Comparison of ENCODE assay signal across 23 cellular contexts in genomic region chr7:128922496-128923410, GRCh38. TPM values are rescaled to one million over a fixed set of nuclear protein-coding genes. Genes with fewer than 3 reads are reported as not detected.
DNase-seq lines count a peak whose midpoint lies in the region; ATAC-seq and TF ChIP-seq lines count a peak whose summit lies in the region.
"Had no signal": no experiment of that assay in that cellular context is flagged by ENCODE, and none has a peak within 500 bp of the region (broad histone marks: within the 10 kb centered on the region; RNA-seq: fewer than 3 reads in every experiment).

No MANE protein-coding gene starts in this region.

- TF ChIP-seq POLR2A in spleen (IDR thresholded peaks at IDR 0.05) = no peak

- H3K27ac ChIP-seq in spleen (no peak overlapping the region), caudate nucleus (ENCODE audit: low read depth, low read length) (no peak overlapping the region)
- H3K27ac ChIP-seq: gastrocnemius medialis, parathyroid adenoma, right lobe of liver, stomach, tibial nerve, WERI-Rb-1 had no signal

- no peaks in the 10 kb centered on the region for H3K36me3 ChIP-seq in spleen
- H3K36me3 ChIP-seq: gastrocnemius medialis, right lobe of liver, stomach, tibial nerve, WERI-Rb-1 had no signal

- CTCF ChIA-PET in activated CD8-positive, alpha-beta memory T cell treated with anti-CD3 and anti-CD28 coated beads, Interleukin-2, amount 10 ng/mL, durations not matched to agents 7 days and 5 days (lab: Charles Lee) = interaction anchor here (0.8 kb wide), 1 partner anchor 17 kb away, joined by 3 read pairs; no protein-coding TSS in a partner anchor

- WGBS in spleen, 5 donors = 87 to 94% (median 91%) methylated on average over 16 of the region's 16 CpGs

- H3K27ac Mint-ChIP-seq in activated CD8-positive, alpha-beta memory T cell treated with anti-CD3 and anti-CD28 coated beads, Interleukin-2, amount 10 ng/mL, durations not matched to agents 7 days and 5 days = no peak overlapping the region
- no peak overlapping the region for H3K27ac Mint-ChIP-seq in CD14-positive monocyte
- H3K27ac Mint-ChIP-seq: activated CD4-positive, alpha-beta T cell treated with anti-CD3 and anti-CD28 coated beads, Interleukin-2, amount 10 ng/mL, durations not matched to agents 24 days and 14 days; nephron progenitor cell had no signal

- no peaks in the 10 kb centered on the region for H3K4me1 Mint-ChIP-seq in activated CD8-positive, alpha-beta memory T cell treated with anti-CD3 and anti-CD28 coated beads, Interleukin-2, amount 10 ng/mL, durations not matched to agents 7 days and 5 days
- peaks cover 35% of the 10 kb centered on the region for H3K4me1 Mint-ChIP-seq in CD14-positive monocyte
- H3K4me1 Mint-ChIP-seq: activated CD4-positive, alpha-beta T cell treated with anti-CD3 and anti-CD28 coated beads, Interleukin-2, amount 10 ng/mL, durations not matched to agents 24 days and 14 days had no signal

- intact Hi-C loops in CD14-positive monocyte (cut with micrococcal nuclease) (no loop called here), spleen (cut with DNase I; ENCODE audit: low total_unique reads) (no loop called here)

- DNase-seq in activated CD8-positive, alpha-beta memory T cell treated with anti-CD3 and anti-CD28 coated beads, Interleukin-2, amount 10 ng/mL, durations not matched to agents 7 days and 5 days = peak; percentile 21
- no peak for DNase-seq in activated CD8-positive, alpha-beta memory T cell treated with anti-CD3 and anti-CD28 coated beads for 24 hours
- DNase-seq in CD14-positive monocyte (ENCODE audit: low spot score) (peak; percentile 29), ecto neural progenitor cell (ENCODE audit: low spot score) (peak; percentile 41), spleen (peak; percentile 48), SHP77 treated with DMSO at 0.1 percent for 48 hours (lab: John Stamatoyannopoulos, UW) (no peak), caudate nucleus (lab: John Stamatoyannopoulos, UW) (no peak), amniotic stem cell (lab: John Stamatoyannopoulos, UW) (no peak)
- DNase-seq: activated CD4-positive, alpha-beta T cell treated with anti-CD3 and anti-CD28 coated beads, Interleukin-2, amount 10 ng/mL, durations not matched to agents 24 days and 14 days; DMS79 treated with DMSO at 0.1 percent for 48 hours; hypothalamus; Karpas-422; NCI-H1694; NCI-H2171 treated with DMSO at 0.1 percent for 48 hours; nephron progenitor cell; stimulated activated CD4-positive, alpha-beta T cell treated with anti-CD3 and anti-CD28 coated beads, Interleukin-15, amount 100 ng/mL, for 24 hours; stomach; WERI-Rb-1 had no signal

- H3K9me3 Mint-ChIP-seq in activated CD8-positive, alpha-beta memory T cell treated with anti-CD3 and anti-CD28 coated beads, Interleukin-2, amount 10 ng/mL, durations not matched to agents 7 days and 5 days (ENCODE audit: low read depth) = no peaks in the 10 kb centered on the region
- H3K9me3 Mint-ChIP-seq in CD14-positive monocyte = peaks cover 0 to 3% (median 0%) of the 10 kb centered on the region in 7 donors
- H3K9me3 Mint-ChIP-seq: activated CD4-positive, alpha-beta T cell treated with anti-CD3 and anti-CD28 coated beads, Interleukin-2, amount 10 ng/mL, durations not matched to agents 24 days and 14 days; nephron progenitor cell had no signal

- no peak overlapping the region for H3K4me3 Mint-ChIP-seq in activated CD8-positive, alpha-beta memory T cell treated with anti-CD3 and anti-CD28 coated beads, Interleukin-2, amount 10 ng/mL, durations not matched to agents 7 days and 5 days
- no peak overlapping the region for H3K4me3 Mint-ChIP-seq in CD14-positive monocyte
- H3K4me3 Mint-ChIP-seq: activated CD4-positive, alpha-beta T cell treated with anti-CD3 and anti-CD28 coated beads, Interleukin-2, amount 10 ng/mL, durations not matched to agents 24 days and 14 days; nephron progenitor cell had no signal

- H3K36me3 Mint-ChIP-seq in activated CD8-positive, alpha-beta memory T cell treated with anti-CD3 and anti-CD28 coated beads, Interleukin-2, amount 10 ng/mL, durations not matched to agents 7 days and 5 days = no peaks in the 10 kb centered on the region
- no peaks in the 10 kb centered on the region for H3K36me3 Mint-ChIP-seq in CD14-positive monocyte

- no peaks in the 10 kb centered on the region for H3K4me1 ChIP-seq in spleen
- H3K4me1 ChIP-seq: gastrocnemius medialis, parathyroid adenoma, right lobe of liver, stomach, tibial nerve had no signal

- H3K27me3 Mint-ChIP-seq in activated CD8-positive, alpha-beta memory T cell treated with anti-CD3 and anti-CD28 coated beads, Interleukin-2, amount 10 ng/mL, durations not matched to agents 7 days and 5 days = peaks cover 59% of the 10 kb centered on the region
- H3K27me3 Mint-ChIP-seq in CD14-positive monocyte (ENCODE audit: low read depth in 3 of 3) = peaks cover 11 to 17% (median 11%) of the 10 kb centered on the region in 3 donors

- no peak overlapping the region for H3K4me3 ChIP-seq in spleen
- H3K4me3 ChIP-seq: gastrocnemius medialis, right lobe of liver, stomach, tibial nerve had no signal

- H3K9me3 ChIP-seq in spleen = no peaks in the 10 kb centered on the region
- H3K9me3 ChIP-seq: gastrocnemius medialis, right lobe of liver, stomach, tibial nerve had no signal

- ATAC-seq in activated CD8-positive, alpha-beta memory T cell treated with anti-CD3 and anti-CD28 coated beads, Interleukin-2, amount 10 ng/mL, durations not matched to agents 7 days and 5 days = no peak
- ATAC-seq: gastrocnemius medialis, right lobe of liver had no signal

- TF ChIP-seq CTCF in CD14-positive monocyte (IDR thresholded peaks at IDR 0.05) (no peak), spleen (IDR thresholded peaks at IDR 0.05 in 8 of 11, conservative IDR thresholded peaks at IDR 0.05 in 3 of 11) (no peak)

- peaks cover 0 to 41% (median 0%) of the 10 kb centered on the region in 7 donors for H3K27me3 ChIP-seq in spleen (replicated peaks in 1 of 7)
- H3K27me3 ChIP-seq: right lobe of liver had no signal

RNA-seq across cellular contexts. Expression of gene KCP, which starts 12.2 kb away (rescaled TPM):
- under 1 TPM; 0.20 to 0.52 TPM for total RNA-seq in activated CD8-positive, alpha-beta memory T cell treated with anti-CD3 and anti-CD28 coated beads, Interleukin-2, amount 10 ng/mL, durations not matched to agents 7 days and 5 days
- under 1 TPM in 1 of 2 donors, not detected in 1; 0.11 TPM for polyA plus RNA-seq in CD14-positive monocyte
- total RNA-seq in spleen = under 1 TPM; 0.14 to 0.89 (median 0.72) TPM
- 1 to 10 TPM in 1 of 3 donors, under 1 TPM in 2; 0.06 to 2.1 (median 0.35) TPM for polyA plus RNA-seq in spleen
- polyA plus RNA-seq: BJ had no signal

RNA-seq across cellular contexts. Expression of gene IRF5, which starts 15.0 kb away (rescaled TPM):
- 10 to 100 TPM; 16.5 to 17.7 TPM for total RNA-seq in activated CD8-positive, alpha-beta memory T cell treated with anti-CD3 and anti-CD28 coated beads, Interleukin-2, amount 10 ng/mL, durations not matched to agents 7 days and 5 days
- polyA plus RNA-seq in CD14-positive monocyte (100 to 1,000 TPM; 130 to 170 TPM), spleen (10 to 100 TPM; 26.2 to 41.8 (median 41.5) TPM)
- total RNA-seq in spleen = 10 to 100 TPM; 34.7 to 56.3 (median 48.2) TPM

Comparison
In these comparisons a context has a peak if more than half of its experiments do, and no peak if none do; other contexts are left out.
1. DNase-seq: peak in activated CD8-positive, alpha-beta memory T cell treated with anti-CD3 and anti-CD28 coated beads, Interleukin-2, amount 10 ng/mL, durations not matched to agents 7 days and 5 days (single experiment), CD14-positive monocyte (single experiment), ecto neural progenitor cell (single experiment) and spleen (single experiment); none in activated CD8-positive, alpha-beta memory T cell treated with anti-CD3 and anti-CD28 coated beads for 24 hours (single experiment), SHP77 treated with DMSO at 0.1 percent for 48 hours (single experiment), caudate nucleus (0 of 61) and amniotic stem cell (single experiment).